Comparison of ENCODE assay signal across 18 cellular contexts in genomic region chr20:57384953-57385761, GRCh38. TPM values are rescaled to one million over a fixed set of nuclear protein-coding genes. Genes with fewer than 3 reads are reported as not detected.
A peak's percentile ranks its signal among the peaks of the same experiment; 100 is the strongest.
DNase-seq lines count a peak whose midpoint lies in the region; ATAC-seq, FAIRE-seq and TF ChIP-seq lines count a peak whose summit lies in the region.
"Had no signal": no experiment of that assay in that cellular context is flagged by ENCODE, and none has a peak within 500 bp of the region (broad histone marks: within the 10 kb centered on the region; RNA-seq: fewer than 3 reads in every experiment).

No MANE protein-coding gene starts in this region.

- DNase-seq in HTR-8/SVneo (ENCODE audit: insufficient read length, low spot score) = no peak
- peak; percentile 31 to 80 (median 55) for DNase-seq in adrenal gland
- no peak for DNase-seq in left lobe of liver (ENCODE audit: low spot score)
- peak; percentile 77 for DNase-seq in spleen
- DNase-seq in activated CD8-positive, alpha-beta memory T cell treated with anti-CD3 and anti-CD28 coated beads, Interleukin-2, amount 50 U/mL, for 48 hours = no peak
- no peak for DNase-seq in UCSD-AML1 (lab: John Stamatoyannopoulos, UW; ENCODE audit: unreplicated experiment)
- DNase-seq: activated CD4-positive, alpha-beta T cell treated with anti-CD3 and anti-CD28 coated beads, Interleukin-2, amount 50 U/mL, for 1 hour; activated naive CD4-positive, alpha-beta T cell treated with Interleukin-2 at 50 U/mL for 16 hours; mesendoderm; NCI-H1105; NCI-H524 had no signal

- H3K9me3 ChIP-seq in adrenal gland (replicated peaks in 1 of 3) = no peaks in the 10 kb centered on the region
- H3K9me3 ChIP-seq in spleen = no peaks in the 10 kb centered on the region
- H3K9me3 ChIP-seq in gastroesophageal sphincter = no peaks in the 10 kb centered on the region
- H3K9me3 ChIP-seq: psoas muscle had no signal

- 61 to 78% (median 72%) methylated on average over 15 to 29 of the region's 29 CpGs for WGBS in adrenal gland, 4 donors
- WGBS in spleen, 5 donors = 69 to 80% (median 76%) methylated on average over 27 to 29 of the region's 29 CpGs
- 66 to 91% methylated on average over 7 to 10 of the region's 29 CpGs for whole genome bisulfite sequencing in gastroesophageal sphincter (ENCODE audit: low coverage in 1 of 2), 2 donors

- FAIRE-seq in HTR-8/SVneo (lab: Jason Lieb, UNC) = peak; percentile 23

- H3K36me3 ChIP-seq in adrenal gland (replicated peaks in 1 of 2) (no peaks in the 10 kb centered on the region), spleen (peaks cover 0 to 41% (median 8%) of the 10 kb centered on the region in 6 donors), gastroesophageal sphincter (peaks cover 0 to 28% of the 10 kb centered on the region in 2 donors)

- H3K4me1 ChIP-seq in adrenal gland (replicated peaks in 1 of 2) (peaks cover 6 to 15% of the 10 kb centered on the region in 2 donors), spleen (peaks cover 13 to 76% (median 47%) of the 10 kb centered on the region in 6 donors), gastroesophageal sphincter (peaks cover 0 to 26% (median 7%) of the 10 kb centered on the region in 3 donors)

- TF ChIP-seq EP300 in gastroesophageal sphincter (IDR thresholded peaks at IDR 0.05) = no peak

- peak overlapping the region in 2 of 5 donors; percentile 16 to 44 for H3K27ac ChIP-seq in adrenal gland
- peak overlapping the region in 6 of 8 donors; percentile 14 to 77 (median 46) for H3K27ac ChIP-seq in spleen
- no peak overlapping the region for H3K27ac ChIP-seq in gastroesophageal sphincter
- H3K27ac ChIP-seq: psoas muscle, RWPE1, VCaP had no signal

- no peaks in the 10 kb centered on the region for H3K27me3 ChIP-seq in adrenal gland
- no peaks in the 10 kb centered on the region for H3K27me3 ChIP-seq in spleen (replicated peaks in 1 of 7)
- no peaks in the 10 kb centered on the region for H3K27me3 ChIP-seq in gastroesophageal sphincter

- peak; percentile 6 for ATAC-seq in left lobe of liver
- no peak for ATAC-seq in gastroesophageal sphincter
- no peak for ATAC-seq in GM19035 (IDR thresholded peaks at IDR 0.05; ENCODE audit: unreplicated experiment)
- ATAC-seq: psoas muscle had no signal

- TF ChIP-seq CTCF in adrenal gland (IDR thresholded peaks at IDR 0.05) (no peak), spleen (IDR thresholded peaks at IDR 0.05 in 8 of 11, conservative IDR thresholded peaks at IDR 0.05 in 3 of 11) (no peak), gastroesophageal sphincter (IDR thresholded peaks at IDR 0.05) (no peak)

- intact Hi-C loops in adrenal gland (cut with DNase I) (loop anchor here (5.0 to 10.0 kb wide), 2 partner anchors 112 to 210 kb away; no protein-coding TSS in a partner anchor), spleen (cut with DNase I; ENCODE audit: low total_unique reads) (loop anchor here (5.0 kb wide), 1 partner anchor 232 kb away; no protein-coding TSS in a partner anchor)

- no peak for TF ChIP-seq POLR2A in adrenal gland (IDR thresholded peaks at IDR 0.05)
- TF ChIP-seq POLR2A in spleen (IDR thresholded peaks at IDR 0.05) = no peak
- TF ChIP-seq POLR2A in gastroesophageal sphincter (IDR thresholded peaks at IDR 0.05) = no peak

- H3K4me3 ChIP-seq in adrenal gland (no peak overlapping the region), spleen (no peak overlapping the region), gastroesophageal sphincter (no peak overlapping the region)
- H3K4me3 ChIP-seq: psoas muscle had no signal

RNA-seq across cellular contexts. Expression of gene RBM38, which starts 6.0 kb away (rescaled TPM):
- total RNA-seq in adrenal gland (10 to 100 TPM in 7 of 8 donors, 1 to 10 TPM in 1; 7.2 to 25.9 (median 14.1) TPM), left lobe of liver (6.0 TPM), spleen (100 to 1,000 TPM in 1 of 7 donors, 10 to 100 TPM in 6; 49.2 to 120 (median 61.6) TPM), gastroesophageal sphincter (100 to 1,000 TPM in 2 of 4 donors, 10 to 100 TPM in 2; 50.9 to 190 (median 106) TPM)
- polyA plus RNA-seq in adrenal gland (10 to 100 TPM in 2 of 3 donors, 1 to 10 TPM in 1; 3.0 to 24.1 (median 10.5) TPM), spleen (10 to 100 TPM; 48.6 to 87.8 (median 81.2) TPM)

RNA-seq across cellular contexts. Expression of gene RAE1, which starts 34.1 kb away (rescaled TPM):
- total RNA-seq in adrenal gland (10 to 100 TPM; 14.4 to 25.9 (median 22.5) TPM), left lobe of liver (9.0 TPM), spleen (10 to 100 TPM; 22.0 to 41.3 (median 24.2) TPM), gastroesophageal sphincter (10 to 100 TPM; 16.5 to 30.4 (median 25.1) TPM)
- polyA plus RNA-seq in adrenal gland (10 to 100 TPM in 1 of 3 donors, 1 to 10 TPM in 2; 8.8 to 46.9 (median 9.7) TPM), spleen (10 to 100 TPM; 16.2 to 20.2 (median 16.7) TPM)

RNA-seq across cellular contexts. Expression of gene SPO11, which starts 55.6 kb away (rescaled TPM):
- total RNA-seq in adrenal gland (not detected), left lobe of liver (not detected), spleen (not detected), gastroesophageal sphincter (not detected)
- polyA plus RNA-seq in adrenal gland (not detected), spleen (not detected)
- total RNA-seq: aorta, HT-29, psoas muscle had no signal
- polyA plus RNA-seq: aorta, psoas muscle had no signal

Comparison
In these comparisons a context has a peak if more than half of its experiments do, and no peak if none do; other contexts are left out.
1. DNase-seq: peak in adrenal gland (7 of 7) and spleen (single experiment); none in HTR-8/SVneo (single experiment), left lobe of liver (single experiment), activated CD8-positive, alpha-beta memory T cell treated with anti-CD3 and anti-CD28 coated beads, Interleukin-2, amount 50 U/mL, for 48 hours (single experiment) and UCSD-AML1 (single experiment).
2. H3K27ac ChIP-seq: peak in spleen (6 of 8); none in gastroesophageal sphincter (0 of 4).